ENCODE assay signal across 24 cellular contexts in genomic region chr2:26255735-26256384, GRCh38. TPM values are rescaled to one million over a fixed set of nuclear protein-coding genes. Genes with fewer than 3 reads are reported as not detected.
DNase-seq lines count a peak whose midpoint lies in the region; ATAC-seq and TF ChIP-seq lines count a peak whose summit lies in the region.
"Had no signal": no experiment of that assay in that cellular context is flagged by ENCODE, and none has a peak within 500 bp of the region (broad histone marks: within the 10 kb centered on the region; RNA-seq: fewer than 3 reads in every experiment).

No MANE protein-coding gene starts in this region.

- CTCF ChIA-PET in CD4-positive, alpha-beta T cell (lab: Charles Lee): interaction anchor here (1.0 kb wide), 1 partner anchor 13 kb away, joined by 3 read pairs; no protein-coding TSS in a partner anchor

- H3K36me3 ChIP-seq in heart left ventricle (peaks cover 0 to 58% (median 41%) of the 10 kb centered on the region in 9 donors), right lobe of liver (peaks cover 0 to 16% (median 6%) of the 10 kb centered on the region in 4 donors), uterus (no peaks in the 10 kb centered on the region), GM23338 (ENCODE audit: insufficient read depth) (no peaks in the 10 kb centered on the region)

- 24 to 48% (median 33%) methylated on average over 3 of the region's 3 CpGs for WGBS in heart left ventricle, 4 donors
- 11% methylated on average over 3 of the region's 3 CpGs for WGBS in right lobe of liver (ENCODE audit: insufficient coverage, low coverage, low lambda C conversion rate, missing lambda C conversion rate)

- H4K20me1 ChIP-seq in GM23338 (replicated peaks; ENCODE audit: insufficient read depth): peaks cover 2% of the 10 kb centered on the region; the same call in 1 of the 2 replicates

- intact Hi-C loops in Right ventricle myocardium inferior (cut with DNase I) (loop anchor here (2.0 kb wide), 1 partner anchor 13 kb away; no protein-coding TSS in a partner anchor), cardiac septum (cut with DNase I) (no loop called here), heart left ventricle (cut with DNase I) (loop anchor here in 1 of 10 donors (2.0 kb wide), 1 partner anchor 17 kb away; no protein-coding TSS in a partner anchor), right lobe of liver (cut with DNase I) (no loop called here), uterus (cut with DNase I; ENCODE audit: low total_unique reads) (no loop called here)
- intact Hi-C loops in CD4-positive, alpha-beta T cell (cut with DNase I, micrococcal nuclease): no loop called here

- no peaks in the 10 kb centered on the region for H3F3A ChIP-seq in GM23338 (replicated peaks; ENCODE audit: low read depth)

- DNase-seq in Right ventricle myocardium inferior (ENCODE audit: missing footprints): no peak
- no peak for DNase-seq in cardiac septum (ENCODE audit: low spot score)
- DNase-seq in heart left ventricle: peak in 1 of 5 donors; percentile 28
- peak in 1 of 3 donors; percentile 56 for DNase-seq in right lobe of liver
- DNase-seq in uterus: no peak
- no peak for DNase-seq in NOMO-1 (lab: John Stamatoyannopoulos, UW; ENCODE audit: unreplicated experiment in 2 of 2)
- DNase-seq in GM23338 (ENCODE audit: low spot score): no peak
- no peak for DNase-seq in CD4-positive, alpha-beta T cell
- DNase-seq: activated CD4-positive, alpha-beta T cell treated with anti-CD3 and anti-CD28 coated beads, Interleukin-2, amount 10 ng/mL, durations not matched to agents 24 days and 14 days; activated T-cell treated with anti-CD3 and anti-CD28 coated beads, Interleukin-2, amount 50 U/mL, for 48 hours; CD8-positive, alpha-beta memory T cell; DMS153; KG1; mesenchymal stem cell; NCI-H1436; NCI-H2081 treated with DMSO at 0.1 percent for 48 hours; NCI-H748 treated with DMSO at 0.1 percent for 48 hours; psoas muscle; SK-N-SH; stimulated activated naive CD8-positive, alpha-beta T cell treated with anti-CD3 and anti-CD28 coated beads, Interleukin-15, Interleukin-2, amounts not matched to agents 100 U/mL and 50 U/mL, for 24 hours had no signal

- H3K4me1 Mint-ChIP-seq in GM23338: no peaks in the 10 kb centered on the region
- H3K4me1 Mint-ChIP-seq in CD4-positive, alpha-beta T cell (ENCODE audit: low read depth): peaks cover 19% of the 10 kb centered on the region

- TF ChIP-seq CTCF in heart left ventricle (IDR thresholded peaks at IDR 0.05): no peak
- no peak for TF ChIP-seq CTCF in right lobe of liver (IDR thresholded peaks at IDR 0.05)
- TF ChIP-seq CTCF in uterus (IDR thresholded peaks at IDR 0.05): no peak
- TF ChIP-seq CTCF in GM23338 (conservative IDR thresholded peaks at IDR 0.05; ENCODE audit: low read depth in 2 of 2): no peak
- TF ChIP-seq CTCF in CD4-positive, alpha-beta T cell (IDR thresholded peaks at IDR 0.05): no peak

- H3K9me3 Mint-ChIP-seq in GM23338: no peaks in the 10 kb centered on the region
- H3K9me3 Mint-ChIP-seq in CD4-positive, alpha-beta T cell: no peaks in the 10 kb centered on the region
- H3K9me3 Mint-ChIP-seq: activated CD4-positive, alpha-beta T cell treated with anti-CD3 and anti-CD28 coated beads, Interleukin-2, amount 10 ng/mL, durations not matched to agents 24 days and 14 days; brain; CD8-positive, alpha-beta memory T cell; T-helper 1 cell treated with Interleukin-12 subunit alpha and Interleukin-12 subunit beta and Interleukin-4 antibody, amounts not matched to agents 30 μg/mL and 1 μg/mL, for 36 hours had no signal

- no peak overlapping the region for H3K4me3 ChIP-seq in heart left ventricle
- H3K4me3 ChIP-seq in right lobe of liver: no peak overlapping the region
- H3K4me3 ChIP-seq in uterus: no peak overlapping the region
- H3K4me3 ChIP-seq in GM23338: no peak overlapping the region
- H3K4me3 ChIP-seq: psoas muscle, thoracic aorta had no signal

- ATAC-seq in Right ventricle myocardium inferior (peak; percentile 71), heart left ventricle (peak; percentile 68 to 73 (median 72)), right lobe of liver (peak; percentile 83 to 91 (median 86)), GM23338 (no peak)
- no peak for ATAC-seq in CD4-positive, alpha-beta T cell (ENCODE audit: poor library complexity)
- ATAC-seq: stimulated activated naive CD8-positive, alpha-beta T cell treated with anti-CD3 and anti-CD28 coated beads, Interleukin-15, Interleukin-2, amounts not matched to agents 100 U/mL and 50 U/mL, for 24 hours had no signal

- TF ChIP-seq POLR2A in heart left ventricle (IDR thresholded peaks at IDR 0.05) (no peak), right lobe of liver (IDR thresholded peaks at IDR 0.05) (peak; percentile 7), uterus (IDR thresholded peaks at IDR 0.05) (no peak)

- no peak overlapping the region for H2AFZ ChIP-seq in GM23338

- H3K4me3 Mint-ChIP-seq in GM23338: no peak overlapping the region
- H3K4me3 Mint-ChIP-seq in CD4-positive, alpha-beta T cell: no peak overlapping the region
- H3K4me3 Mint-ChIP-seq: activated CD4-positive, alpha-beta T cell treated with anti-CD3 and anti-CD28 coated beads, Interleukin-2, amount 10 ng/mL, durations not matched to agents 24 days and 14 days; brain; CD8-positive, alpha-beta memory T cell; T-helper 1 cell treated with Interleukin-12 subunit alpha and Interleukin-12 subunit beta and Interleukin-4 antibody, amounts not matched to agents 30 μg/mL and 1 μg/mL, for 36 hours had no signal

- peaks cover 0 to 76% (median 39%) of the 10 kb centered on the region in 12 donors for H3K4me1 ChIP-seq in heart left ventricle
- H3K4me1 ChIP-seq in right lobe of liver: peaks cover 0 to 43% (median 14%) of the 10 kb centered on the region in 4 donors
- no peaks in the 10 kb centered on the region for H3K4me1 ChIP-seq in uterus
- H3K4me1 ChIP-seq in GM23338 (ENCODE audit: insufficient read depth): no peaks in the 10 kb centered on the region

- no peak overlapping the region for H3K4me2 ChIP-seq in GM23338
- H3K4me2 ChIP-seq: SK-N-SH had no signal

- no peak overlapping the region for H3K27ac Mint-ChIP-seq in GM23338
- H3K27ac Mint-ChIP-seq in CD4-positive, alpha-beta T cell: no peak overlapping the region
- H3K27ac Mint-ChIP-seq: activated CD4-positive, alpha-beta T cell treated with anti-CD3 and anti-CD28 coated beads, Interleukin-2, amount 10 ng/mL, durations not matched to agents 24 days and 14 days; brain; CD8-positive, alpha-beta memory T cell; T-helper 1 cell treated with Interleukin-12 subunit alpha and Interleukin-12 subunit beta and Interleukin-4 antibody, amounts not matched to agents 30 μg/mL and 1 μg/mL, for 36 hours had no signal

- H3K27me3 Mint-ChIP-seq in GM23338 (ENCODE audit: insufficient read depth, low read depth, poor library complexity): no peaks in the 10 kb centered on the region
- H3K27me3 Mint-ChIP-seq in CD4-positive, alpha-beta T cell: no peaks in the 10 kb centered on the region
- H3K27me3 Mint-ChIP-seq: activated CD4-positive, alpha-beta T cell treated with anti-CD3 and anti-CD28 coated beads, Interleukin-2, amount 10 ng/mL, durations not matched to agents 24 days and 14 days; brain had no signal

- H3K79me2 ChIP-seq in GM23338 (replicated peaks; ENCODE audit: insufficient read depth): peaks cover 27% of the 10 kb centered on the region

- POLR2A ChIA-PET in CD4-positive, alpha-beta T cell (lab: Charles Lee): interaction anchor here (0.7 kb wide), 1 partner anchor 210 kb away, joined by 3 read pairs; no protein-coding TSS in a partner anchor

- peak overlapping the region; percentile 0 to 84 (median 62) for H3K27ac ChIP-seq in heart left ventricle
- H3K27ac ChIP-seq in right lobe of liver: peak overlapping the region in 2 of 3 donors; percentile 56 to 57
- H3K27ac ChIP-seq in uterus: no peak overlapping the region
- H3K27ac ChIP-seq in GM23338 (ENCODE audit: low read depth): no peak overlapping the region
- no peak overlapping the region for H3K27ac ChIP-seq in CD4-positive, alpha-beta T cell (ENCODE audit: low read depth, low read length)
- H3K27ac ChIP-seq: psoas muscle, RWPE1, thoracic aorta had no signal

- H3K9me3 ChIP-seq in heart left ventricle: no peaks in the 10 kb centered on the region
- no peaks in the 10 kb centered on the region for H3K9me3 ChIP-seq in right lobe of liver
- H3K9me3 ChIP-seq in uterus: no peaks in the 10 kb centered on the region
- no peaks in the 10 kb centered on the region for H3K9me3 ChIP-seq in CD4-positive, alpha-beta T cell (ENCODE audit: control insufficient read depth, low read length)
- H3K9me3 ChIP-seq: psoas muscle, SK-N-SH, thoracic aorta had no signal

- H3K27me3 ChIP-seq in heart left ventricle: no peaks in the 10 kb centered on the region
- no peaks in the 10 kb centered on the region for H3K27me3 ChIP-seq in right lobe of liver
- no peaks in the 10 kb centered on the region for H3K27me3 ChIP-seq in uterus
- no peaks in the 10 kb centered on the region for H3K27me3 ChIP-seq in GM23338 (ENCODE audit: insufficient read depth)
- H3K27me3 ChIP-seq in CD4-positive, alpha-beta T cell (ENCODE audit: control insufficient read depth, insufficient read depth, low read length): no peaks in the 10 kb centered on the region

- H3K36me3 Mint-ChIP-seq in GM23338 (ENCODE audit: low read depth): peaks cover 24% of the 10 kb centered on the region
- peaks cover 54% of the 10 kb centered on the region for H3K36me3 Mint-ChIP-seq in CD4-positive, alpha-beta T cell (ENCODE audit: low read depth)

- no peaks in the 10 kb centered on the region for H3K9me2 ChIP-seq in GM23338 (ENCODE audit: insufficient read depth)
- H3K9me2 ChIP-seq: SK-N-SH had no signal

TF ChIP-seq in GM23338, 12 proteins besides CTCF, POLR2A, EP300 and RAD21 (continues in another document):
- TF ChIP-seq EZH2 (IDR thresholded peaks at IDR 0.05; ENCODE audit: low read depth, unreplicated experiment) (no peak), NANOG (IDR thresholded peaks at IDR 0.05; ENCODE audit: borderline replicate concordance) (no peak), ZNF114 (CRISPR knock-in tag; IDR thresholded peaks at IDR 0.05) (no peak), ZNF331 (CRISPR knock-in tag; IDR thresholded peaks at IDR 0.05; ENCODE audit: low read depth) (no peak)

RNA-seq across cellular contexts. Expression of gene HADHB, which starts 11.1 kb away (rescaled TPM):
- 1,782 TPM for total RNA-seq in Right ventricle myocardium inferior
- total RNA-seq in cardiac septum: 532 TPM
- 1,000 to 10,000 TPM in 4 of 9 donors, 100 to 1,000 TPM in 5; 684 to 1,915 (median 836) TPM for total RNA-seq in heart left ventricle
- polyA plus RNA-seq in heart left ventricle: 100 to 1,000 TPM; 526 TPM
- total RNA-seq in right lobe of liver: 100 to 1,000 TPM; 129 to 295 (median 219) TPM
- total RNA-seq in uterus: 100 to 1,000 TPM in 2 of 4 donors, 10 to 100 TPM in 2; 45.3 to 126 (median 82.5) TPM
- 43.4 and 55.0 TPM in 2 replicates for total RNA-seq in GM23338 (2014; rRNA removed; shearing (Covaris generic))
- 38.3 and 41.1 TPM in 2 replicates for polyA plus RNA-seq in GM23338 (2016; fragmentation: Nextera tagmentation; extraction: Ambion mirVana)
- 10 to 100 TPM; 25.2 to 30.3 TPM for total RNA-seq in CD4-positive, alpha-beta T cell

RNA-seq across cellular contexts. Expression of gene HADHA, which starts 11.4 kb away (rescaled TPM):
- 764 TPM for total RNA-seq in Right ventricle myocardium inferior
- total RNA-seq in cardiac septum: 244 TPM
- total RNA-seq in heart left ventricle: 100 to 1,000 TPM; 285 to 786 (median 407) TPM
- polyA plus RNA-seq in heart left ventricle: 100 to 1,000 TPM; 202 to 235 TPM
- total RNA-seq in right lobe of liver: 100 to 1,000 TPM; 115 to 246 (median 160) TPM
- total RNA-seq in uterus: 100 to 1,000 TPM in 2 of 4 donors, 10 to 100 TPM in 2; 93.8 to 151 (median 110) TPM
- total RNA-seq in GM23338 (2014; rRNA removed; shearing (Covaris generic)): 88.9 and 92.3 TPM in 2 replicates
- 57.6 and 63.9 TPM in 2 replicates for polyA plus RNA-seq in GM23338 (2016; fragmentation: Nextera tagmentation; extraction: Ambion mirVana)
- 10 to 100 TPM; 72.4 to 73.7 TPM for total RNA-seq in CD4-positive, alpha-beta T cell

Comparison
In these comparisons a context has a peak if more than half of its experiments do, and no peak if none do; other contexts are left out.
1. ATAC-seq: peak in Right ventricle myocardium inferior (single experiment), heart left ventricle (4 of 4) and right lobe of liver (4 of 4); none in GM23338 (single experiment) and CD4-positive, alpha-beta T cell (single experiment).
2. H3K27ac ChIP-seq: peak in heart left ventricle (12 of 12) and right lobe of liver (2 of 3); none in uterus (0 of 2), GM23338 (single experiment) and CD4-positive, alpha-beta T cell (single experiment).